8 cellular contexts compared by ENCODE assay signal in genomic region chrX:135521405-135522131, GRCh38. TPM values are rescaled to one million over a fixed set of nuclear protein-coding genes. Genes with fewer than 3 reads are reported as not detected.
A peak's percentile ranks its signal among the peaks of the same experiment; 100 is the strongest.
DNase-seq lines count a peak whose midpoint lies in the region; ATAC-seq and TF ChIP-seq lines count a peak whose summit lies in the region.

No MANE protein-coding gene starts in this region.

- ATAC-seq in GM19035 (IDR thresholded peaks at IDR 0.05; ENCODE audit: unreplicated experiment) (peak; percentile 58), HG03342 (IDR thresholded peaks at IDR 0.05; ENCODE audit: unreplicated experiment) (peak; percentile 61)
- peak; percentile 73 for ATAC-seq in activated CD4-positive, alpha-beta T cell treated with anti-CD3 and anti-CD28 coated beads for 36 hours

- peak overlapping the region; percentile 68 for H3K4me3 ChIP-seq in AG10803 (ENCODE audit: low read length)

- H3K36me3 Mint-ChIP-seq in activated CD4-positive, alpha-beta T cell treated with anti-CD3 and anti-CD28 coated beads for 36 hours (ENCODE audit: low read depth), result peaks cover 24% of the 10 kb centered on the region
- no peaks in the 10 kb centered on the region for H3K36me3 Mint-ChIP-seq in chondrocyte (ENCODE audit: low read depth)

- intact Hi-C loops in activated CD4-positive, alpha-beta T cell treated with anti-CD3 and anti-CD28 coated beads for 36 hours (cut with DNase I, micrococcal nuclease), result loop anchor here (1.0 to 10.0 kb wide), 12 partner anchors 37 to 1343 kb away; partner anchors contain the start of genes FHL1 (in 1 of the 2), HTATSF1 (in 1 of the 2), RTL8A (in 1 of the 2) and SLC9A6 (in 1 of the 2)

- POLR2A ChIA-PET in activated CD4-positive, alpha-beta T cell treated with anti-CD3 and anti-CD28 coated beads for 36 hours (lab: Charles Lee), result no interaction called here

- CTCF ChIA-PET in activated CD4-positive, alpha-beta T cell treated with anti-CD3 and anti-CD28 coated beads for 36 hours (lab: Charles Lee), result interaction anchor here (1.5 kb wide), 1 partner anchor 11 kb away, joined by 6 read pairs; no protein-coding TSS in a partner anchor

- H3K27me3 Mint-ChIP-seq in activated CD4-positive, alpha-beta T cell treated with anti-CD3 and anti-CD28 coated beads for 36 hours, result no peaks in the 10 kb centered on the region
- H3K27me3 Mint-ChIP-seq in chondrocyte (ENCODE audit: low read depth), result no peaks in the 10 kb centered on the region

- H3K4me3 Mint-ChIP-seq in activated CD4-positive, alpha-beta T cell treated with anti-CD3 and anti-CD28 coated beads for 36 hours, result peak overlapping the region; percentile 99
- peak overlapping the region; percentile 93 for H3K4me3 Mint-ChIP-seq in chondrocyte (ENCODE audit: unreplicated experiment)

- peak; percentile 87 for DNase-seq in AG10803 (ENCODE audit: low read depth)
- peak; percentile 87 for DNase-seq in NCI-H460 (ENCODE audit: extremely low read depth, low read depth)
- peak; percentile 92 for DNase-seq in activated CD4-positive, alpha-beta T cell treated with anti-CD3 and anti-CD28 coated beads for 36 hours
- no peak for DNase-seq in chondrocyte (ENCODE audit: low spot score)
- DNase-seq in left kidney (ENCODE audit: low read depth, low spot score), result peak; percentile 96
- peak; percentile 80 to 83 for DNase-seq in stimulated activated CD4-positive, alpha-beta T cell treated with anti-CD3 and anti-CD28 coated beads, Interleukin-2, amount 100 ng/mL, for 24 hours

- peaks cover 40% of the 10 kb centered on the region for H3K4me1 Mint-ChIP-seq in activated CD4-positive, alpha-beta T cell treated with anti-CD3 and anti-CD28 coated beads for 36 hours
- H3K4me1 Mint-ChIP-seq in chondrocyte (ENCODE audit: low read depth), result peaks cover 27% of the 10 kb centered on the region

- TF ChIP-seq CTCF in AG10803 (conservative IDR thresholded peaks at IDR 0.05; ENCODE audit: low read length), result 0 out of 2 replicates have a peak, but pooled peaks have one; percentile 6
- TF ChIP-seq CTCF in chondrocyte (IDR thresholded peaks at IDR 0.05), result no peak

- no peaks in the 10 kb centered on the region for H3K9me3 Mint-ChIP-seq in activated CD4-positive, alpha-beta T cell treated with anti-CD3 and anti-CD28 coated beads for 36 hours (ENCODE audit: low read depth)
- H3K9me3 Mint-ChIP-seq in chondrocyte (ENCODE audit: low read depth), result peaks cover 4% of the 10 kb centered on the region

- peak overlapping the region; percentile 90 for H3K27ac Mint-ChIP-seq in activated CD4-positive, alpha-beta T cell treated with anti-CD3 and anti-CD28 coated beads for 36 hours
- H3K27ac Mint-ChIP-seq in chondrocyte (ENCODE audit: unreplicated experiment), result peak overlapping the region; percentile 99

RNA-seq across cellular contexts. Expression of gene INTS6L, which starts 1.1 kb away (rescaled TPM):
- total RNA-seq in NCI-H460 (2014; rRNA removed; shearing (Covaris generic)), result 6.5 and 7.4 TPM in 2 replicates
- 19.2 and 30.7 TPM in 2 replicates for polyA plus RNA-seq in NCI-H460 (2014; cell fraction: nucleus; rRNA removed)
- 10 to 100 TPM; 24.1 to 26.0 TPM for total RNA-seq in activated CD4-positive, alpha-beta T cell treated with anti-CD3 and anti-CD28 coated beads for 36 hours
- 5.8 to 7.7 TPM (median 6.0 TPM) in 3 replicates for total RNA-seq in chondrocyte
